ENCODE assay signal across 9 cellular contexts in the genomic region with DNA sequence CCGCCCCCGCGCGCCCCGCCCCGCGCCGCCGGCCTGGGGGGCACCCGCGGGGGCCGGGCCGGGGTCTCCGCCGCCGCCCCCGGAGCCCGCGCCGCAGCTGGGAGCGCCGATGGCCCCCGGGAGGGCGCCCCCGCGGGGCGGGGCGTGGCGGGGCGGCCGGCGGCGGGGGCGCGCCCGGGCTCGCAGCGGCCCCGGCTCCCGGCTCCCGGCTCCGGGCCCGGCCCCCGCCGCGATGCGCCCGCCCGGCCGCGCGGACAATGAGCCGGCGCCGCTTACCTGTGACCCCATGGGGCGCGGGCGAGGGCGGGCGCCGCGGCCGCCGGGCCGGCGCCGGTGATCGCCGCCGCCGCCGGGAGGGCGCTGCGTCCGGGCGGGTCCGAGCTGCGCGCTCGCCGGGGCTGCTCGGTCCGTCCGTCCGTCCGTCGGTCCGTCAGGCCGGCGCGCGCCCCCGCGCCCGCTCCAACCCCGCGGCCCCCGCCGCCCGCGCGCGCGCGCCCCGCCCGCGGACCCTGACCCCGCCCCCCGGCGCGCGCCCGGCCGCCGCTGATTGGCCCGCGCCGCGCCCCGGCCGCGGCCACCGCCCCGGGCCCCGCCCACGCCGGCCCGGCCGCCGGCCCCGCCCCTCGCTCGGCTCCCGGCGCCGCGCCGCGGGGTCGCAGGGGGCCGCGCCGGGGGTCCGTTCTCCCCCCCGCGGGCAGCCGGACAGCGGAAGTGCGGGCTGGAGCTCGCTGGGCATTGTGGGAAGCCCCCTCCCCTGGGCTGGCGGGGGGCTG. TPM values are rescaled to one million over a fixed set of nuclear protein-coding genes. Genes with fewer than 3 reads are reported as not detected.
DNase-seq lines count a peak whose midpoint lies in the region; ATAC-seq and TF ChIP-seq lines count a peak whose summit lies in the region.
"Had no signal": no experiment of that assay in that cellular context is flagged by ENCODE, and none has a peak within 500 bp of the region (broad histone marks: within the 10 kb centered on the region; RNA-seq: fewer than 3 reads in every experiment).

A gene with protein sequence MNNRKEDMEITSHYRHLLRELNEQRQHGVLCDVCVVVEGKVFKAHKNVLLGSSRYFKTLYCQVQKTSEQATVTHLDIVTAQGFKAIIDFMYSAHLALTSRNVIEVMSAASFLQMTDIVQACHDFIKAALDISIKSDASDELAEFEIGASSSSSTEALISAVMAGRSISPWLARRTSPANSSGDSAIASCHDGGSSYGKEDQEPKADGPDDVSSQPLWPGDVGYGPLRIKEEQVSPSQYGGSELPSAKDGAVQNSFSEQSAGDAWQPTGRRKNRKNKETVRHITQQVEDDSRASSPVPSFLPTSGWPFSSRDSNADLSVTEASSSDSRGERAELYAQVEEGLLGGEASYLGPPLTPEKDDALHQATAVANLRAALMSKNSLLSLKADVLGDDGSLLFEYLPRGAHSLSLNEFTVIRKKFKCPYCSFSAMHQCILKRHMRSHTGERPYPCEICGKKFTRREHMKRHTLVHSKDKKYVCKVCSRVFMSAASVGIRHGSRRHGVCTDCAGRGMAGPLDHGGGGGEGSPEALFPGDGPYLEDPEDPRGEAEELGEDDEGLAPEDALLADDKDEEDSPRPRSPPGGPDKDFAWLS (minus strand): TSS at position 444 of the 773 bp plus-strand sequence. CDS start 40,507 bp downstream, outside the sequence.

- H3K4me3 Mint-ChIP-seq in dendritic cell treated with granulocyte-macrophage colony-stimulating factor and Interleukin-4, amounts not matched to agents 40 ng/mL and 50 ng/mL, for 4 days: peak within 1 kb of the TSS; percentile 90

- H3K27ac Mint-ChIP-seq in dendritic cell treated with granulocyte-macrophage colony-stimulating factor and Interleukin-4, amounts not matched to agents 40 ng/mL and 50 ng/mL, for 4 days: peak within 1 kb of the TSS; percentile 87

- H3K36me3 ChIP-seq in OCI-LY7 (ENCODE audit: insufficient read depth, low read length): no peaks in the 10 kb centered on the region
- no peaks in the 10 kb centered on the region for H3K36me3 ChIP-seq in right lobe of liver

- BruUV-seq in OCI-LY7 (replicated peaks; lab: Mats Ljungman, UMichigan): no TSS peak

- H3K27me3 ChIP-seq in right lobe of liver: no peaks in the 10 kb centered on the region

- peak within 1 kb of the TSS; percentile 51 for H3K4me3 ChIP-seq in OCI-LY7 (ENCODE audit: low read depth, low read length, poor library complexity, severe bottlenecking)
- H3K4me3 ChIP-seq in right lobe of liver: peak within 1 kb of the TSS; percentile 35 to 56 (median 44)

- intact Hi-C loops in OCI-LY7 (cut with micrococcal nuclease; ENCODE audit: unreplicated experiment): no loop called here
- intact Hi-C loops in dendritic cell treated with granulocyte-macrophage colony-stimulating factor and Interleukin-4, amounts not matched to agents 40 ng/mL and 50 ng/mL, for 4 days (cut with micrococcal nuclease): no loop called here
- intact Hi-C loops in right lobe of liver (cut with DNase I): no loop called here

- CTCF ChIA-PET in OCI-LY7 (lab: Charles Lee; ENCODE audit: unreplicated experiment): no interaction called here

- no peaks in the 10 kb centered on the region for H4K20me1 ChIP-seq in OCI-LY7 (ENCODE audit: insufficient read depth, low read length)

- no peaks in the 10 kb centered on the region for H3K9me2 ChIP-seq in OCI-LY7 (ENCODE audit: insufficient read depth, low read length)

- peak within 1 kb of the TSS; percentile 56 for H3K4me2 ChIP-seq in OCI-LY7 (ENCODE audit: low read length)

- peak; percentile 86 for DNase-seq in DMS 273 (lab: John Stamatoyannopoulos, UW; ENCODE audit: unreplicated experiment)
- DNase-seq in DMS 273 treated with DMSO at 0.1 percent for 48 hours (lab: John Stamatoyannopoulos, UW): no peak
- peak; percentile 51 for DNase-seq in HCEC 1CT
- peak; percentile 71 for DNase-seq in OCI-LY7 (ENCODE audit: low spot score)
- peak in 2 of 3 donors; percentile 72 to 76 for DNase-seq in right lobe of liver
- DNase-seq in H4 (ENCODE audit: low spot score): no peak

- H3K4me1 Mint-ChIP-seq in dendritic cell treated with granulocyte-macrophage colony-stimulating factor and Interleukin-4, amounts not matched to agents 40 ng/mL and 50 ng/mL, for 4 days (ENCODE audit: low read depth): peaks cover 64% of the 10 kb centered on the region

- no peaks in the 10 kb centered on the region for H3K9me3 Mint-ChIP-seq in dendritic cell treated with granulocyte-macrophage colony-stimulating factor and Interleukin-4, amounts not matched to agents 40 ng/mL and 50 ng/mL, for 4 days

- POLR2A ChIA-PET in OCI-LY7 (lab: Charles Lee): no interaction called here

- H3K4me1 ChIP-seq in OCI-LY7 (ENCODE audit: insufficient read depth, low read length, poor library complexity, severe bottlenecking) (peaks cover 6% of the 10 kb centered on the region), right lobe of liver (no peaks in the 10 kb centered on the region)

- no peaks in the 10 kb centered on the region for H3K79me2 ChIP-seq in OCI-LY7 (ENCODE audit: insufficient read depth, low read depth, low read length)

- no CpG with 5 or more reads among the region's 152 CpGs for WGBS in right lobe of liver (ENCODE audit: insufficient coverage, low coverage, low lambda C conversion rate, missing lambda C conversion rate)

- peaks cover 25% of the 10 kb centered on the region for H3K36me3 Mint-ChIP-seq in dendritic cell treated with granulocyte-macrophage colony-stimulating factor and Interleukin-4, amounts not matched to agents 40 ng/mL and 50 ng/mL, for 4 days (ENCODE audit: low read depth)

- no peak within 1 kb of the TSS for H2AFZ ChIP-seq in OCI-LY7 (ENCODE audit: low read length)

- no peak for TF ChIP-seq POLR2A in right lobe of liver (IDR thresholded peaks at IDR 0.05)

- H3K9me3 ChIP-seq in OCI-LY7 (ENCODE audit: low read length): no peaks in the 10 kb centered on the region
- no peaks in the 10 kb centered on the region for H3K9me3 ChIP-seq in right lobe of liver

- TF ChIP-seq CTCF in OCI-LY7 (conservative IDR thresholded peaks at IDR 0.05; ENCODE audit: low read length) (no peak), right lobe of liver (IDR thresholded peaks at IDR 0.05) (no peak)

- peak; percentile 46 to 75 (median 62) for ATAC-seq in right lobe of liver

- H3K27me3 Mint-ChIP-seq in dendritic cell treated with granulocyte-macrophage colony-stimulating factor and Interleukin-4, amounts not matched to agents 40 ng/mL and 50 ng/mL, for 4 days: peaks cover 65% of the 10 kb centered on the region

- H3K27ac ChIP-seq in OCI-LY7 (ENCODE audit: low read depth, low read length, poor library complexity, severe bottlenecking): no peak within 1 kb of the TSS
- peak within 1 kb of the TSS in 2 of 3 donors; percentile 49 to 57 for H3K27ac ChIP-seq in right lobe of liver
- no peak within 1 kb of the TSS for H3K27ac ChIP-seq in temporal lobe (ENCODE audit: low read depth, low read length)
- H3K27ac ChIP-seq: 22Rv1 had no signal

RNA-seq across cellular contexts. Expression of the gene that starts here (rescaled TPM):
- total RNA-seq in OCI-LY7 (2014; rRNA removed; shearing (Covaris generic)): 0.57 and 1.3 TPM in 2 replicates
- total RNA-seq in OCI-LY7 (2022) (0.67 and 1.1 TPM in 2 replicates), right lobe of liver (1 to 10 TPM; 1.2 to 4.2 (median 2.4) TPM), temporal lobe (18.7 TPM)
- 0.68 and 3.1 TPM in 2 replicates for total RNA-seq in H4 (2014; rRNA removed; shearing (Covaris generic))

Comparison
In these comparisons a context has a peak if more than half of its experiments do, and no peak if none do; other contexts are left out.
1. DNase-seq: peak in DMS 273 (single experiment), HCEC 1CT (single experiment), OCI-LY7 (single experiment) and right lobe of liver (2 of 3); none in DMS 273 treated with DMSO at 0.1 percent for 48 hours (single experiment) and H4 (single experiment).
2. H3K27ac ChIP-seq: peak in right lobe of liver (2 of 3); none in OCI-LY7 (single experiment) and temporal lobe (single experiment).